8 cellular contexts compared by ENCODE assay signal in genomic region chr5:160008877-160009590, GRCh38. TPM values are rescaled to one million over a fixed set of nuclear protein-coding genes. Genes with fewer than 3 reads are reported as not detected.
DNase-seq lines count a peak whose midpoint lies in the region; ATAC-seq and TF ChIP-seq lines count a peak whose summit lies in the region.

Gene TTC1 (plus strand): TSS chr5:160009139. CDS start chr5:160010529, 1,390 bp downstream.

- DNase-seq in Daoy (ENCODE audit: low read depth), result peak; percentile 99
- peak; percentile 100 for DNase-seq in GM23338 (ENCODE audit: low spot score)
- DNase-seq in LHCN-M2 (ENCODE audit: low read depth), result peak; percentile 99
- DNase-seq in RPMI8226, result peak; percentile 99
- peak; percentile 72 to 83 for DNase-seq in activated T-helper 1 cell treated with anti-CD3 and anti-CD28 coated beads, Interleukin-2, amount 50 U/mL, for 16 hours (ENCODE audit: low read depth in 1 of 2, low spot score in 1 of 2)
- DNase-seq in fibroblast of lung (ENCODE audit: low read depth in 2 of 2), result peak; percentile 99
- DNase-seq in naive thymus-derived CD4-positive, alpha-beta T cell, result peak; percentile 71 to 96 (median 91)
- DNase-seq in stimulated activated naive B cell treated with anti-CD40 and anti-IgM and Interleukin-4, amounts not matched to agents 10 μg/mL and 1 μg/mL and 100 μg/mL, for 72 hours, result peak; percentile 89

- peak within 1 kb of the TSS; percentile 72; the same call in 1 of the 2 replicates for H2AFZ ChIP-seq in GM23338
- peak within 1 kb of the TSS; percentile 97 for H2AFZ ChIP-seq in fibroblast of lung (ENCODE audit: low read length)

- no peaks in the 10 kb centered on the region for H3F3A ChIP-seq in GM23338 (replicated peaks; ENCODE audit: low read depth)

- H3K4me3 ChIP-seq in GM23338 (peak within 1 kb of the TSS; percentile 76), fibroblast of lung (replicated peaks in 1 of 4; ENCODE audit: control extremely low read depth in 1 of 4, insufficient read depth in 1 of 4, low read depth in 3 of 4, low read length in 4 of 4) (peak within 1 kb of the TSS; percentile 84 to 100 (median 98))
- peak within 1 kb of the TSS; percentile 84 for H3K4me3 ChIP-seq in naive thymus-derived CD4-positive, alpha-beta T cell (ENCODE audit: low read length)

- peaks cover 3% of the 10 kb centered on the region; the same call in 1 of the 2 replicates for H3K4me1 ChIP-seq in GM23338 (ENCODE audit: insufficient read depth)
- no peaks in the 10 kb centered on the region for H3K4me1 ChIP-seq in fibroblast of lung (ENCODE audit: control insufficient read depth, extremely low read depth, insufficient read depth, low read length)
- H3K4me1 ChIP-seq in naive thymus-derived CD4-positive, alpha-beta T cell (ENCODE audit: control insufficient read depth in 2 of 2, insufficient read depth in 2 of 2, low read length in 2 of 2), result peaks cover 9 to 13% of the 10 kb centered on the region in 2 donors

- H3K4me2 ChIP-seq in GM23338 (peak within 1 kb of the TSS; percentile 94), fibroblast of lung (ENCODE audit: extremely low read depth, insufficient read depth, low read length) (peak within 1 kb of the TSS; percentile 96)

- intact Hi-C loops in naive thymus-derived CD4-positive, alpha-beta T cell (cut with micrococcal nuclease), result loop anchor here (1.0 to 5.0 kb wide), 7 partner anchors 12 to 800 kb away; partner anchors contain the start of genes PWWP2A (in 2 of the 2), RNF145 (in 2 of the 2), SLU7 (in 2 of the 2) and UBLCP1 (in 2 of the 2)

- POLR2A ChIA-PET in naive thymus-derived CD4-positive, alpha-beta T cell (lab: Charles Lee), result interaction anchor here (0.8 to 2.7 kb wide), 6 partner anchors 13 to 801 kb away, joined by 3 to 8 read pairs (median 5); partner anchors contain the start of genes PWWP2A and SLU7

- no peaks in the 10 kb centered on the region for H3K9me3 ChIP-seq in fibroblast of lung (ENCODE audit: control insufficient read depth, insufficient read depth, low read depth, low read length)
- no peaks in the 10 kb centered on the region for H3K9me3 ChIP-seq in naive thymus-derived CD4-positive, alpha-beta T cell (ENCODE audit: control insufficient read depth in 2 of 3, low read length in 3 of 3)

- H4K20me1 ChIP-seq in GM23338 (replicated peaks; ENCODE audit: insufficient read depth), result peaks cover 8% of the 10 kb centered on the region; the same call in 1 of the 2 replicates
- H4K20me1 ChIP-seq in fibroblast of lung (ENCODE audit: control insufficient read depth, extremely low read depth, insufficient read depth, low read length), result no peaks in the 10 kb centered on the region

- H3K36me3 Mint-ChIP-seq in GM23338 (ENCODE audit: low read depth), result peaks cover 32% of the 10 kb centered on the region
- peaks cover 0 to 16% (median 12%) of the 10 kb centered on the region in 5 donors for H3K36me3 Mint-ChIP-seq in naive thymus-derived CD4-positive, alpha-beta T cell
- peaks cover 8 to 14% of the 10 kb centered on the region in 2 donors for H3K36me3 Mint-ChIP-seq in stimulated activated naive B cell treated with anti-CD40 and anti-IgM and Interleukin-4, amounts not matched to agents 10 μg/mL and 1 μg/mL and 100 μg/mL, for 72 hours

- H3K9me2 ChIP-seq in GM23338 (ENCODE audit: insufficient read depth), result no peaks in the 10 kb centered on the region

- CTCF ChIA-PET in naive thymus-derived CD4-positive, alpha-beta T cell (lab: Charles Lee), result interaction anchor here (1.1 to 2.1 kb wide), 2 partner anchors 11 to 13 kb away, joined by 5 to 12 read pairs; no protein-coding TSS in a partner anchor

- H3K27ac ChIP-seq in GM23338 (ENCODE audit: low read depth) (peak within 1 kb of the TSS; percentile 61), fibroblast of lung (ENCODE audit: insufficient read depth, low read length) (peak within 1 kb of the TSS; percentile 95)
- H3K27ac ChIP-seq in naive thymus-derived CD4-positive, alpha-beta T cell (ENCODE audit: low read depth, low read length), result peak within 1 kb of the TSS; percentile 85

- peaks cover 28% of the 10 kb centered on the region; the same call in 1 of the 2 replicates for H3K36me3 ChIP-seq in GM23338 (ENCODE audit: insufficient read depth)
- H3K36me3 ChIP-seq in fibroblast of lung (ENCODE audit: control insufficient read depth, insufficient read depth, low read length), result no peaks in the 10 kb centered on the region
- H3K36me3 ChIP-seq in naive thymus-derived CD4-positive, alpha-beta T cell (ENCODE audit: control insufficient read depth in 2 of 3, insufficient read depth in 3 of 3, low read length in 3 of 3), result peaks cover 0 to 8% (median 0%) of the 10 kb centered on the region in 3 experiments

- peaks cover 40% of the 10 kb centered on the region for H3K79me2 ChIP-seq in GM23338 (replicated peaks; ENCODE audit: insufficient read depth)
- H3K79me2 ChIP-seq in fibroblast of lung (ENCODE audit: control insufficient read depth, insufficient read depth, low read length), result peaks cover 23% of the 10 kb centered on the region

- no peaks in the 10 kb centered on the region for H3K9me3 Mint-ChIP-seq in GM23338
- peaks cover 0 to 1% (median 0%) of the 10 kb centered on the region in 11 donors for H3K9me3 Mint-ChIP-seq in naive thymus-derived CD4-positive, alpha-beta T cell
- no peaks in the 10 kb centered on the region for H3K9me3 Mint-ChIP-seq in stimulated activated naive B cell treated with anti-CD40 and anti-IgM and Interleukin-4, amounts not matched to agents 10 μg/mL and 1 μg/mL and 100 μg/mL, for 72 hours

- H3K27me3 Mint-ChIP-seq in GM23338 (ENCODE audit: insufficient read depth, low read depth, poor library complexity), result peaks cover 2% of the 10 kb centered on the region
- peaks cover 0 to 3% (median 0%) of the 10 kb centered on the region in 5 donors for H3K27me3 Mint-ChIP-seq in naive thymus-derived CD4-positive, alpha-beta T cell
- no peaks in the 10 kb centered on the region for H3K27me3 Mint-ChIP-seq in stimulated activated naive B cell treated with anti-CD40 and anti-IgM and Interleukin-4, amounts not matched to agents 10 μg/mL and 1 μg/mL and 100 μg/mL, for 72 hours

- H3K4me1 Mint-ChIP-seq in GM23338, result peaks cover 10% of the 10 kb centered on the region
- peaks cover 19 to 40% (median 31%) of the 10 kb centered on the region in 7 donors for H3K4me1 Mint-ChIP-seq in naive thymus-derived CD4-positive, alpha-beta T cell
- peaks cover 14 to 23% of the 10 kb centered on the region in 2 donors for H3K4me1 Mint-ChIP-seq in stimulated activated naive B cell treated with anti-CD40 and anti-IgM and Interleukin-4, amounts not matched to agents 10 μg/mL and 1 μg/mL and 100 μg/mL, for 72 hours

- TF ChIP-seq CTCF in GM23338 (conservative IDR thresholded peaks at IDR 0.05; ENCODE audit: low read depth in 2 of 2) (no peak), fibroblast of lung (conservative IDR thresholded peaks at IDR 0.05 in 1 of 2, IDR thresholded peaks at IDR 0.05 in 1 of 2; ENCODE audit: low read depth in 1 of 2, low read length in 2 of 2) (no peak)

- H3K9ac ChIP-seq in fibroblast of lung (ENCODE audit: insufficient read depth, low read length), result peak within 1 kb of the TSS; percentile 72

- peak; percentile 98 for ATAC-seq in GM23338
- ATAC-seq in naive thymus-derived CD4-positive, alpha-beta T cell, result peak; percentile 99
- ATAC-seq in stimulated activated naive B cell treated with anti-CD40 and anti-IgM and Interleukin-4, amounts not matched to agents 10 μg/mL and 1 μg/mL and 100 μg/mL, for 72 hours (replicated peaks), result peak; percentile 100

- H3K27me3 ChIP-seq in GM23338 (ENCODE audit: insufficient read depth) (no peaks in the 10 kb centered on the region), fibroblast of lung (ENCODE audit: control insufficient read depth, insufficient read depth, low read length) (no peaks in the 10 kb centered on the region)
- H3K27me3 ChIP-seq in naive thymus-derived CD4-positive, alpha-beta T cell (ENCODE audit: control insufficient read depth in 2 of 2, insufficient read depth in 2 of 2, low read length in 2 of 2), result no peaks in the 10 kb centered on the region

- peak within 1 kb of the TSS; percentile 98 for H3K4me3 Mint-ChIP-seq in GM23338
- peak within 1 kb of the TSS; percentile 93 to 99 (median 96) for H3K4me3 Mint-ChIP-seq in naive thymus-derived CD4-positive, alpha-beta T cell
- peak within 1 kb of the TSS; percentile 94 to 98 for H3K4me3 Mint-ChIP-seq in stimulated activated naive B cell treated with anti-CD40 and anti-IgM and Interleukin-4, amounts not matched to agents 10 μg/mL and 1 μg/mL and 100 μg/mL, for 72 hours

- peak within 1 kb of the TSS; percentile 99 for H3K27ac Mint-ChIP-seq in GM23338
- peak within 1 kb of the TSS; percentile 91 to 99 (median 97) for H3K27ac Mint-ChIP-seq in naive thymus-derived CD4-positive, alpha-beta T cell
- H3K27ac Mint-ChIP-seq in stimulated activated naive B cell treated with anti-CD40 and anti-IgM and Interleukin-4, amounts not matched to agents 10 μg/mL and 1 μg/mL and 100 μg/mL, for 72 hours, result peak within 1 kb of the TSS; percentile 97

TF ChIP-seq in GM23338, 12 proteins besides CTCF, POLR2A, EP300 and RAD21 (continues in another document):
- TF ChIP-seq CREB1 (CRISPR knock-in tag; IDR thresholded peaks at IDR 0.05; ENCODE audit: low read depth) (peak; percentile 100), POLR2AphosphoS5 (IDR thresholded peaks at IDR 0.05; ENCODE audit: low read depth) (peak; percentile 97), ZNF114 (CRISPR knock-in tag; IDR thresholded peaks at IDR 0.05) (no peak), ZNF331 (CRISPR knock-in tag; IDR thresholded peaks at IDR 0.05; ENCODE audit: low read depth) (0 out of 2 replicates have a peak, but pooled peaks have one; percentile 1), EZH2 (IDR thresholded peaks at IDR 0.05; ENCODE audit: low read depth, unreplicated experiment) (no peak), STAT1 (IDR thresholded peaks at IDR 0.05; ENCODE audit: unreplicated experiment) (no peak)

RNA-seq across cellular contexts. Expression of gene TTC1, which starts in this region (rescaled TPM):
- total RNA-seq in Daoy (2014; rRNA removed; shearing (Covaris generic)), result 128 and 131 TPM in 2 replicates
- 48.9 and 51.5 TPM in 2 replicates for total RNA-seq in GM23338 (2014; rRNA removed; shearing (Covaris generic))
- 115 and 131 TPM in 2 replicates for polyA plus RNA-seq in GM23338 (2016; fragmentation: Nextera tagmentation; extraction: Ambion mirVana)
- total RNA-seq in LHCN-M2 (2014; rRNA removed), result 55.5 and 63.7 TPM in 2 replicates
- polyA plus RNA-seq in LHCN-M2 (2012), result 61.1 TPM
- total RNA-seq in fibroblast of lung, result 39.5 and 41.6 TPM in 2 replicates
- polyA plus RNA-seq in fibroblast of lung, result 63.7 and 68.3 TPM in 2 replicates
- polyA plus RNA-seq in fibroblast of lung (2012), result 55.9 and 67.3 TPM in 2 replicates
- polyA minus RNA-seq in fibroblast of lung (ENCODE audit: low replicate concordance), result 38.8 and 43.5 TPM in 2 replicates
- 10 to 100 TPM; 24.3 to 56.5 (median 41.7) TPM for total RNA-seq in naive thymus-derived CD4-positive, alpha-beta T cell
- 10 to 100 TPM; 78.2 to 86.4 TPM for polyA plus RNA-seq in naive thymus-derived CD4-positive, alpha-beta T cell

Comparison
In these comparisons a context has a peak if more than half of its experiments do, and no peak if none do; other contexts are left out.
1. Peak in every context shown above with its lines: DNase-seq, ATAC-seq, H3K4me3 ChIP-seq and H3K27ac ChIP-seq.